9 cellular contexts compared by ENCODE assay signal in genomic region chr3:159824341-159824740, GRCh38. TPM values are rescaled to one million over a fixed set of nuclear protein-coding genes. Genes with fewer than 3 reads are reported as not detected.
A peak's percentile ranks its signal among the peaks of the same experiment; 100 is the strongest.
DNase-seq lines count a peak whose midpoint lies in the region; TF ChIP-seq lines count a peak whose summit lies in the region.
"Had no signal": no experiment of that assay in that cellular context is flagged by ENCODE, and none has a peak within 500 bp of the region (broad histone marks: within the 10 kb centered on the region; RNA-seq: fewer than 3 reads in every experiment).

No MANE protein-coding gene starts in this region.

- TF ChIP-seq POLR2A in esophagus muscularis mucosa (IDR thresholded peaks at IDR 0.05; ENCODE audit: low read depth): no peak

- peak overlapping the region; percentile 50 to 66 (median 52) for H3K27ac ChIP-seq in esophagus muscularis mucosa (replicated peaks in 1 of 4)

- no peaks in the 10 kb centered on the region for H3K27me3 ChIP-seq in esophagus muscularis mucosa

- WGBS in esophagus muscularis mucosa: 31% methylated on average over 2 of the region's 2 CpGs

- H3K9me3 ChIP-seq in esophagus muscularis mucosa: no peaks in the 10 kb centered on the region

- no peak overlapping the region for H3K4me3 ChIP-seq in esophagus muscularis mucosa

- intact Hi-C loops in esophagus muscularis mucosa (cut with DNase I): no loop called here

- DNase-seq in COLO829 (ENCODE audit: low spot score) (peak; percentile 51), NCI-H69 (lab: John Stamatoyannopoulos, UW) (peak; percentile 89), esophagus muscularis mucosa (ENCODE audit: extremely low spot score) (no peak), non-pigmented ciliary epithelial cell (ENCODE audit: low read depth) (peak; percentile 86), COLO668 (lab: John Stamatoyannopoulos, UW; ENCODE audit: unreplicated experiment) (no peak), NCI-H2227 (lab: John Stamatoyannopoulos, UW; ENCODE audit: unreplicated experiment) (no peak), hippocampal formation (lab: John Stamatoyannopoulos, UW) (no peak)
- DNase-seq in activated naive CD4-positive, alpha-beta T cell treated with Interleukin-2 at 50 U/mL for 16 hours: no peak
- DNase-seq: activated effector memory CD4-positive, alpha-beta T cell treated with Interleukin-2 at 50 U/mL for 16 hours had no signal

- H3K36me3 ChIP-seq in esophagus muscularis mucosa: no peaks in the 10 kb centered on the region

- TF ChIP-seq CTCF in esophagus muscularis mucosa (IDR thresholded peaks at IDR 0.05): no peak

- TF ChIP-seq EP300 in esophagus muscularis mucosa (IDR thresholded peaks at IDR 0.05): no peak

- H3K4me1 ChIP-seq in esophagus muscularis mucosa: peaks cover 29 to 84% (median 55%) of the 10 kb centered on the region in 4 donors

RNA-seq across cellular contexts. Expression of gene SCHIP1, which starts 15.3 kb away (rescaled TPM):
- 10 to 100 TPM; 10.8 to 23.5 (median 14.3) TPM for total RNA-seq in esophagus muscularis mucosa

Comparison
In these comparisons a context has a peak if more than half of its experiments do, and no peak if none do; other contexts are left out.
1. DNase-seq: peak in COLO829 (single experiment), NCI-H69 (single experiment) and non-pigmented ciliary epithelial cell (single experiment); none in esophagus muscularis mucosa (single experiment), activated naive CD4-positive, alpha-beta T cell treated with Interleukin-2 at 50 U/mL for 16 hours (single experiment), COLO668 (single experiment), NCI-H2227 (single experiment) and hippocampal formation (0 of 2).